1 cellular context compared by ENCODE assay signal in genomic region chr5:173941758-173942401, GRCh38.
TF ChIP-seq lines count a peak whose summit lies in the region.

No MANE protein-coding gene starts in this region.

TF ChIP-seq in GM12891, 5 proteins besides CTCF, POLR2A, EP300 and RAD21:
- TF ChIP-seq POU2F2 (IDR thresholded peaks at IDR 0.05; ENCODE audit: low read depth, low read length) = no peak
- no peak for TF ChIP-seq PAX5 (IDR thresholded peaks at IDR 0.05; ENCODE audit: insufficient read depth, low read length, severe bottlenecking)
- TF ChIP-seq TAF1 (IDR thresholded peaks at IDR 0.05; ENCODE audit: low read depth, low read length) = no peak
- TF ChIP-seq SPI1 (IDR thresholded peaks at IDR 0.05; ENCODE audit: low read depth, low read length) = no peak
- no peak for TF ChIP-seq POLR2AphosphoS5 (IDR thresholded peaks at IDR 0.05; ENCODE audit: low read depth, low read length)
TF ChIP-seq in GM12891: peak in this region for 0.
